ENCODE assay signal across 1 cellular context in the genomic region with DNA sequence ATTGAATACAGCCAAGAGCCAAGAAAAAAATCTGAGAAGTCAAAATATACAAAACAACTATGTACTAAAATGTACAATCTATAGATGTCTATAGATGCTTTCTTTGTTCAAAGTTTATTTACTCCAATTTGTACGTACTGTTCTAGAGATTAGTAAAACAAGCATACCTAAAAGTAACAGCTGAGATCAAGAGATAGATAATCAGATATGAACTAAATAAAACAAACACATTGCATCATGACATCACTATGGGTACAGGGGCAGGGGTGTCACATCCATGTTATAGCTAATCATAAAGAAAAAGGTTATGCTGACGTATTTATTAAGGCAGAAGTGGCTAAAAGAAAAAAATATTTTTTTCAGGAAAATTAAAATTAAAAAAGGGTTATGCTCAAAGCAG.
TF ChIP-seq lines count a peak whose summit lies in the region.

No MANE protein-coding gene starts in this region.

TF ChIP-seq in WTC11, 78 proteins besides CTCF, POLR2A, EP300 and RAD21 (continued from another document):
- TF ChIP-seq SOX15 (CRISPR knock-in tag; IDR thresholded peaks at IDR 0.05): no peak
- TF ChIP-seq SMAD3 (CRISPR knock-in tag; IDR thresholded peaks at IDR 0.05; ENCODE audit: borderline replicate concordance): no peak
- TF ChIP-seq, protein P1, sequence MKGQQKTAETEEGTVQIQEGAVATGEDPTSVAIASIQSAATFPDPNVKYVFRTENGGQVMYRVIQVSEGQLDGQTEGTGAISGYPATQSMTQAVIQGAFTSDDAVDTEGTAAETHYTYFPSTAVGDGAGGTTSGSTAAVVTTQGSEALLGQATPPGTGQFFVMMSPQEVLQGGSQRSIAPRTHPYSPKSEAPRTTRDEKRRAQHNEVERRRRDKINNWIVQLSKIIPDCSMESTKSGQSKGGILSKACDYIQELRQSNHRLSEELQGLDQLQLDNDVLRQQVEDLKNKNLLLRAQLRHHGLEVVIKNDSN (CRISPR knock-in tag; IDR thresholded peaks at IDR 0.05): no peak
- no peak for TF ChIP-seq ZNF416 (CRISPR knock-in tag; IDR thresholded peaks at IDR 0.05)
- no peak for TF ChIP-seq HMGA2 (CRISPR knock-in tag; IDR thresholded peaks at IDR 0.05)
- TF ChIP-seq FOXK1 (CRISPR knock-in tag; IDR thresholded peaks at IDR 0.05): no peak
- no peak for TF ChIP-seq ESRRA (CRISPR knock-in tag; IDR thresholded peaks at IDR 0.05; ENCODE audit: borderline replicate concordance)
- TF ChIP-seq, protein P2, sequence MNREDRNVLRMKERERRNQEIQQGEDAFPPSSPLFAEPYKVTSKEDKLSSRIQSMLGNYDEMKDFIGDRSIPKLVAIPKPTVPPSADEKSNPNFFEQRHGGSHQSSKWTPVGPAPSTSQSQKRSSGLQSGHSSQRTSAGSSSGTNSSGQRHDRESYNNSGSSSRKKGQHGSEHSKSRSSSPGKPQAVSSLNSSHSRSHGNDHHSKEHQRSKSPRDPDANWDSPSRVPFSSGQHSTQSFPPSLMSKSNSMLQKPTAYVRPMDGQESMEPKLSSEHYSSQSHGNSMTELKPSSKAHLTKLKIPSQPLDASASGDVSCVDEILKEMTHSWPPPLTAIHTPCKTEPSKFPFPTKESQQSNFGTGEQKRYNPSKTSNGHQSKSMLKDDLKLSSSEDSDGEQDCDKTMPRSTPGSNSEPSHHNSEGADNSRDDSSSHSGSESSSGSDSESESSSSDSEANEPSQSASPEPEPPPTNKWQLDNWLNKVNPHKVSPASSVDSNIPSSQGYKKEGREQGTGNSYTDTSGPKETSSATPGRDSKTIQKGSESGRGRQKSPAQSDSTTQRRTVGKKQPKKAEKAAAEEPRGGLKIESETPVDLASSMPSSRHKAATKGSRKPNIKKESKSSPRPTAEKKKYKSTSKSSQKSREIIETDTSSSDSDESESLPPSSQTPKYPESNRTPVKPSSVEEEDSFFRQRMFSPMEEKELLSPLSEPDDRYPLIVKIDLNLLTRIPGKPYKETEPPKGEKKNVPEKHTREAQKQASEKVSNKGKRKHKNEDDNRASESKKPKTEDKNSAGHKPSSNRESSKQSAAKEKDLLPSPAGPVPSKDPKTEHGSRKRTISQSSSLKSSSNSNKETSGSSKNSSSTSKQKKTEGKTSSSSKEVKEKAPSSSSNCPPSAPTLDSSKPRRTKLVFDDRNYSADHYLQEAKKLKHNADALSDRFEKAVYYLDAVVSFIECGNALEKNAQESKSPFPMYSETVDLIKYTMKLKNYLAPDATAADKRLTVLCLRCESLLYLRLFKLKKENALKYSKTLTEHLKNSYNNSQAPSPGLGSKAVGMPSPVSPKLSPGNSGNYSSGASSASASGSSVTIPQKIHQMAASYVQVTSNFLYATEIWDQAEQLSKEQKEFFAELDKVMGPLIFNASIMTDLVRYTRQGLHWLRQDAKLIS (CRISPR knock-in tag; IDR thresholded peaks at IDR 0.05; ENCODE audit: borderline replicate concordance): no peak
- no peak for TF ChIP-seq GTF2I (CRISPR knock-in tag; conservative IDR thresholded peaks at IDR 0.05)
- no peak for TF ChIP-seq NR2C2 (CRISPR knock-in tag; IDR thresholded peaks at IDR 0.05)
- TF ChIP-seq ZNF671 (CRISPR knock-in tag; IDR thresholded peaks at IDR 0.05): no peak
